12 cellular contexts compared by ENCODE assay signal in the genomic region with DNA sequence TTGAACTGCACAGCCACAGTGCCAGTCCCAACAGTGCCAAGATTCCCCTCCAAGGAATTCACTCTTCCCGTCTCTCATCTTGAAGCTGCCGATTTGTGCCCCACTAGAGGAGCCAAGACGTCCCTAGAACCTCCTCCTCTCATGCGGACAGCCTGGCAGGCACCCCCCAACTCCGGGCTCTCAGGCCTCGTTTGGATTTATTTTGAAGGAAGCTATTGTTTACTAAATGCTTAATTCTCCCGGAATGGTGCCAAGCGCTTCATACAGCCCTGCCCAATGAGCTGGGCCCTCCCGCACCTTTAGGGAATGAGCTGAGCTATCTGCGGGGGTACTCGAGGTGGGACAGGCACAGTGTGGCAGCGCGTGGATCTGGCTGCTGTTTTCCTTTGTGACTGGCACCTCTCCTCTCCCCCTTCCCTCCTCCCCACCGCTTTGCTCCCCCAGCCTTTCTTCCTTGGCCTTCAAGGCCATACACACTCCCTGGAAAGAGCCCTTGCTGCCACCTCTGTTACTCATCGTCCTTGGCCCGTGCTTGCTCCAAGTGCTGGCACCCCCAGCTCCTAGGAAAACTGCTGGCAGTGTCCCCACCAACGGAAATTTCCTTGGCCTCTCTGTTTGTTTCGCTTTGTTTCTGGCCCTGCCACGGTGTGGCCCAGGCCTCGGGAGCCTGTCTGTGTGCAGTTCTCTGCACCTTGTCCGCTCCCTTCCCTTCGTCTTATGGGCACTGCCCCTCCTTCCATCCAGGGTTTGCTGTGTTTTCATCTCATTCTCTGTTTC. TPM values are rescaled to one million over a fixed set of nuclear protein-coding genes. Genes with fewer than 3 reads are reported as not detected.
DNase-seq lines count a peak whose midpoint lies in the region; ATAC-seq and TF ChIP-seq lines count a peak whose summit lies in the region.
"Had no signal": no experiment of that assay in that cellular context is flagged by ENCODE, and none has a peak within 500 bp of the region (broad histone marks: within the 10 kb centered on the region; RNA-seq: fewer than 3 reads in every experiment).

No MANE protein-coding gene starts in this region.

- POLR2A ChIA-PET in SK-N-SH (lab: Yijun Ruan, JAX): no interaction called here

- no peaks in the 10 kb centered on the region for H4K20me1 ChIP-seq in SK-N-SH (ENCODE audit: insufficient read depth)

- H3K9me3 ChIP-seq in SK-N-SH (no peaks in the 10 kb centered on the region), parathyroid adenoma (ENCODE audit: control insufficient read depth, low read length) (no peaks in the 10 kb centered on the region)

- no peaks in the 10 kb centered on the region for H3K9me2 ChIP-seq in SK-N-SH

- WGBS in SK-N-SH (ENCODE audit: low lambda C conversion rate): 87% methylated on average over 21 of the region's 22 CpGs

- H3K27me3 ChIP-seq in SK-N-SH (ENCODE audit: insufficient read depth): no peaks in the 10 kb centered on the region
- H3K27me3 ChIP-seq in parathyroid adenoma (ENCODE audit: control insufficient read depth, insufficient read depth, low read length): no peaks in the 10 kb centered on the region

- H3K27ac ChIP-seq in SK-N-SH (ENCODE audit: low read depth in 2 of 2, low read length in 1 of 2): peak overlapping the region; percentile 30 to 36; a peak in 3 of 4 replicates
- peak overlapping the region; percentile 3 for H3K27ac ChIP-seq in parathyroid adenoma
- H3K27ac ChIP-seq: VCaP had no signal

- peaks cover 8 to 19% of the 10 kb centered on the region in 2 experiments for H3K36me3 ChIP-seq in SK-N-SH (replicated peaks in 1 of 2; ENCODE audit: control insufficient read depth in 1 of 2, insufficient read depth in 2 of 2, low read length in 1 of 2)
- no peaks in the 10 kb centered on the region for H3K36me3 ChIP-seq in parathyroid adenoma (ENCODE audit: control insufficient read depth, insufficient read depth, low read length)

- peak; percentile 29 for DNase-seq in AG08396 (ENCODE audit: low spot score)
- DNase-seq in SK-N-SH: no peak
- DNase-seq in globus pallidus (ENCODE audit: low spot score): peak; percentile 33
- no peak for DNase-seq in activated gamma-delta T cell (lab: John Stamatoyannopoulos, UW)
- no peak for DNase-seq in SW 1271 (lab: John Stamatoyannopoulos, UW)
- no peak for DNase-seq in NK-92 treated with Interleukin-12 subunit alpha and Interleukin-12 subunit beta, amount 100 ng/mL, for 24 hours (lab: John Stamatoyannopoulos, UW)
- DNase-seq: naive thymus-derived CD4-positive, alpha-beta T cell; NCI-H2171; stimulated activated CD8-positive, alpha-beta memory T cell treated with anti-CD3 and anti-CD28 coated beads, Interleukin-4, amount 100 ng/mL, for 48 hours had no signal

- H3K4me2 ChIP-seq in SK-N-SH (peak overlapping the region; percentile 47; the same call in 1 of the 2 replicates), parathyroid adenoma (ENCODE audit: low read length) (no peak overlapping the region)

- H3K4me1 ChIP-seq in SK-N-SH (ENCODE audit: control insufficient read depth in 1 of 2, insufficient read depth in 2 of 2, low read depth in 1 of 2, low read length in 1 of 2) (no peaks in the 10 kb centered on the region; a peak in 1 of 4 replicates), parathyroid adenoma (no peaks in the 10 kb centered on the region)

- TF ChIP-seq CTCF in SK-N-SH (IDR thresholded peaks at IDR 0.05) (no peak), parathyroid adenoma (IDR thresholded peaks at IDR 0.05) (no peak)

- no peak for TF ChIP-seq EP300 in SK-N-SH (IDR thresholded peaks at IDR 0.05; ENCODE audit: borderline replicate concordance in 1 of 2, low read depth in 1 of 2, low read length in 1 of 2)

- TF ChIP-seq RAD21 in SK-N-SH (IDR thresholded peaks at IDR 0.05; ENCODE audit: low read length): no peak

- H3K4me3 ChIP-seq in SK-N-SH (ENCODE audit: low read depth in 2 of 2, low read length in 1 of 2): no peak overlapping the region
- H3K4me3 ChIP-seq in parathyroid adenoma (ENCODE audit: low read depth, low read length): no peak overlapping the region

- H3K9ac ChIP-seq in SK-N-SH (no peak overlapping the region), parathyroid adenoma (no peak overlapping the region)

- ATAC-seq in GM21576 (IDR thresholded peaks at IDR 0.05; ENCODE audit: unreplicated experiment): no peak
- ATAC-seq: naive thymus-derived CD4-positive, alpha-beta T cell had no signal

- H3K79me2 ChIP-seq in SK-N-SH (ENCODE audit: insufficient read depth) (no peaks in the 10 kb centered on the region), parathyroid adenoma (no peaks in the 10 kb centered on the region)

- CTCF ChIA-PET in SK-N-SH (lab: Yijun Ruan, JAX): interaction anchor here (0.7 kb wide), 1 partner anchor 46 kb away, joined by 4 read pairs; no protein-coding TSS in a partner anchor

- H2AFZ ChIP-seq in SK-N-SH (ENCODE audit: low read depth) (no peak overlapping the region), parathyroid adenoma (no peak overlapping the region)

- no peaks in the 10 kb centered on the region for H3F3A ChIP-seq in SK-N-SH (replicated peaks; ENCODE audit: insufficient read depth)

TF ChIP-seq in SK-N-SH, 30 proteins besides CTCF, POLR2A, EP300 and RAD21 (continues in another document):
- TF ChIP-seq, protein P1, sequence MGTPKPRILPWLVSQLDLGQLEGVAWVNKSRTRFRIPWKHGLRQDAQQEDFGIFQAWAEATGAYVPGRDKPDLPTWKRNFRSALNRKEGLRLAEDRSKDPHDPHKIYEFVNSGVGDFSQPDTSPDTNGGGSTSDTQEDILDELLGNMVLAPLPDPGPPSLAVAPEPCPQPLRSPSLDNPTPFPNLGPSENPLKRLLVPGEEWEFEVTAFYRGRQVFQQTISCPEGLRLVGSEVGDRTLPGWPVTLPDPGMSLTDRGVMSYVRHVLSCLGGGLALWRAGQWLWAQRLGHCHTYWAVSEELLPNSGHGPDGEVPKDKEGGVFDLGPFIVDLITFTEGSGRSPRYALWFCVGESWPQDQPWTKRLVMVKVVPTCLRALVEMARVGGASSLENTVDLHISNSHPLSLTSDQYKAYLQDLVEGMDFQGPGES (IDR thresholded peaks at IDR 0.05; ENCODE audit: low read depth, low read length): no peak
- TF ChIP-seq RXRA (IDR thresholded peaks at IDR 0.05; ENCODE audit: borderline replicate concordance, low read depth): no peak
- TF ChIP-seq MXI1 (IDR thresholded peaks at IDR 0.05; ENCODE audit: low read depth, low read length): no peak
- TF ChIP-seq, protein P2, sequence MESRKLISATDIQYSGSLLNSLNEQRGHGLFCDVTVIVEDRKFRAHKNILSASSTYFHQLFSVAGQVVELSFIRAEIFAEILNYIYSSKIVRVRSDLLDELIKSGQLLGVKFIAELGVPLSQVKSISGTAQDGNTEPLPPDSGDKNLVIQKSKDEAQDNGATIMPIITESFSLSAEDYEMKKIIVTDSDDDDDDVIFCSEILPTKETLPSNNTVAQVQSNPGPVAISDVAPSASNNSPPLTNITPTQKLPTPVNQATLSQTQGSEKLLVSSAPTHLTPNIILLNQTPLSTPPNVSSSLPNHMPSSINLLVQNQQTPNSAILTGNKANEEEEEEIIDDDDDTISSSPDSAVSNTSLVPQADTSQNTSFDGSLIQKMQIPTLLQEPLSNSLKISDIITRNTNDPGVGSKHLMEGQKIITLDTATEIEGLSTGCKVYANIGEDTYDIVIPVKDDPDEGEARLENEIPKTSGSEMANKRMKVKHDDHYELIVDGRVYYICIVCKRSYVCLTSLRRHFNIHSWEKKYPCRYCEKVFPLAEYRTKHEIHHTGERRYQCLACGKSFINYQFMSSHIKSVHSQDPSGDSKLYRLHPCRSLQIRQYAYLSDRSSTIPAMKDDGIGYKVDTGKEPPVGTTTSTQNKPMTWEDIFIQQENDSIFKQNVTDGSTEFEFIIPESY (IDR thresholded peaks at IDR 0.05; ENCODE audit: borderline replicate concordance, low read depth): no peak
- TF ChIP-seq, protein P3, sequence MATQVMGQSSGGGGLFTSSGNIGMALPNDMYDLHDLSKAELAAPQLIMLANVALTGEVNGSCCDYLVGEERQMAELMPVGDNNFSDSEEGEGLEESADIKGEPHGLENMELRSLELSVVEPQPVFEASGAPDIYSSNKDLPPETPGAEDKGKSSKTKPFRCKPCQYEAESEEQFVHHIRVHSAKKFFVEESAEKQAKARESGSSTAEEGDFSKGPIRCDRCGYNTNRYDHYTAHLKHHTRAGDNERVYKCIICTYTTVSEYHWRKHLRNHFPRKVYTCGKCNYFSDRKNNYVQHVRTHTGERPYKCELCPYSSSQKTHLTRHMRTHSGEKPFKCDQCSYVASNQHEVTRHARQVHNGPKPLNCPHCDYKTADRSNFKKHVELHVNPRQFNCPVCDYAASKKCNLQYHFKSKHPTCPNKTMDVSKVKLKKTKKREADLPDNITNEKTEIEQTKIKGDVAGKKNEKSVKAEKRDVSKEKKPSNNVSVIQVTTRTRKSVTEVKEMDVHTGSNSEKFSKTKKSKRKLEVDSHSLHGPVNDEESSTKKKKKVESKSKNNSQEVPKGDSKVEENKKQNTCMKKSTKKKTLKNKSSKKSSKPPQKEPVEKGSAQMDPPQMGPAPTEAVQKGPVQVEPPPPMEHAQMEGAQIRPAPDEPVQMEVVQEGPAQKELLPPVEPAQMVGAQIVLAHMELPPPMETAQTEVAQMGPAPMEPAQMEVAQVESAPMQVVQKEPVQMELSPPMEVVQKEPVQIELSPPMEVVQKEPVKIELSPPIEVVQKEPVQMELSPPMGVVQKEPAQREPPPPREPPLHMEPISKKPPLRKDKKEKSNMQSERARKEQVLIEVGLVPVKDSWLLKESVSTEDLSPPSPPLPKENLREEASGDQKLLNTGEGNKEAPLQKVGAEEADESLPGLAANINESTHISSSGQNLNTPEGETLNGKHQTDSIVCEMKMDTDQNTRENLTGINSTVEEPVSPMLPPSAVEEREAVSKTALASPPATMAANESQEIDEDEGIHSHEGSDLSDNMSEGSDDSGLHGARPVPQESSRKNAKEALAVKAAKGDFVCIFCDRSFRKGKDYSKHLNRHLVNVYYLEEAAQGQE (IDR thresholded peaks at IDR 0.05; ENCODE audit: low read depth, low read length): no peak
- no peak for TF ChIP-seq RFX5 (IDR thresholded peaks at IDR 0.05; ENCODE audit: low read length)
- TF ChIP-seq TCF12 (IDR thresholded peaks at IDR 0.05): no peak
- TF ChIP-seq FOSL2 (IDR thresholded peaks at IDR 0.05; ENCODE audit: borderline replicate concordance, low read depth): no peak
- TF ChIP-seq RCOR1 (IDR thresholded peaks at IDR 0.05; ENCODE audit: low read length): no peak
- TF ChIP-seq POLR2AphosphoS5 (IDR thresholded peaks at IDR 0.05; ENCODE audit: low read depth, low read length): no peak
- TF ChIP-seq YY1 (IDR thresholded peaks at IDR 0.05; ENCODE audit: low read depth): no peak
- TF ChIP-seq FOXJ3 (CRISPR knock-in tag; IDR thresholded peaks at IDR 0.05): no peak
- no peak for TF ChIP-seq EZH2phosphoT487 (IDR thresholded peaks at IDR 0.05; ENCODE audit: borderline replicate concordance, low read depth)
- no peak for TF ChIP-seq SIN3A (IDR thresholded peaks at IDR 0.05; ENCODE audit: borderline replicate concordance, low read depth, low read length)

RNA-seq across cellular contexts. Expression of a gene that starts 49.9 kb away (rescaled TPM):
- polyA plus RNA-seq in SK-N-SH (2012; rRNA removed): 30.3 and 38.1 TPM in 2 replicates
- polyA plus RNA-seq in SK-N-SH (2012; cell fraction: cytosol; rRNA removed): 34.2 and 35.3 TPM in 2 replicates
- polyA plus RNA-seq in SK-N-SH (2012; cell fraction: nucleus; rRNA removed): 21.2 and 28.0 TPM in 2 replicates

Comparison
In these comparisons a context has a peak if more than half of its experiments do, and no peak if none do; other contexts are left out.
1. DNase-seq: peak in AG08396 (single experiment) and globus pallidus (single experiment); none in SK-N-SH (single experiment), activated gamma-delta T cell (single experiment), SW 1271 (0 of 2) and NK-92 treated with Interleukin-12 subunit alpha and Interleukin-12 subunit beta, amount 100 ng/mL, for 24 hours (single experiment).